In the genomic region with DNA sequence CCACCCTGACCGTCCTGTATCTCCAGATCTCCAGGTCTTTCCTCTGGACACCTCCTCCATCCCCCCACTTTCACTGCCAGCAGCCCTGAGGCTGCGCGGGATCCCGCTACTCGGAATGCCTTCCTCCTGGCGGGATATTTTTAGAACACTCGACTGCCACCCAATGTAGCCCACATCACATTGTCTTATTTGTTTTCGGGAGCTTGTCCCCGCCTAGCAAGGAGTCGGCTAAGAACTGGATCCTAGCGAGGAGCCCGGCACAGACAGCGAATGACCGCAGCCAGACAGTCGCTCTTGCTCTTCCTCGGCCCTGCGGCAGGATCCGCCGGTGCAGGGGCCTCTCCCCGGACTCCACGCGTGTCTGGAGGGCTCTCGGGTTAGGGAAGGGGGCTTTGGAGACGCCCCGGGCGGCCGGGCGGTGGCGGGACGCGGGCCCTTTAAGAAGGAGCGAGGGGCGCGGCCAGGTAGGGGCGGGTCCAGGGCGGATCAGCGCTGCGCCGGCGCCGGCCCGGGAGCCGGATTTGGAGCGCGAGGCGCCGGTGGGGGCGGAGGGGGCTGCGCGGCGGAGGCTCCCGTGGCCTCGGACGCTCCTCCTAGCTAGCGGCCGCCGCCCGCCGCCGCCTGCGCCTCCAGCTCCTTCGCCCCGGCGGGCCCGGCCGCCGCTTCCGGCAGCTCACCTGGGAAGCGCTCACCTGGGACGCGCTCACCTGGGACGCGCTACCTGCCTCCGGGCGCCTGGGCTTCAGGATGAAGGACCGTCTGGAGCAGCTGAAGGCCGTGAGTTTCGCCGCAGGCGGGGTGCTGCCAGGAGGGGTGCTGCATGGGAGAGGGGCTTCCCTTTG, we compare ENCODE assay signal across 8 cellular contexts. TPM values are rescaled to one million over a fixed set of nuclear protein-coding genes. Genes with fewer than 3 reads are reported as not detected.
DNase-seq lines count a peak whose midpoint lies in the region; ATAC-seq and TF ChIP-seq lines count a peak whose summit lies in the region.

A gene (plus strand): TSS at position 518 of the 842 bp plus-strand sequence. CDS start 230 bp downstream, at position 748.

- DNase-seq in AG04450 (ENCODE audit: low read depth, low spot score) (no peak), NCI-H82 (lab: John Stamatoyannopoulos, UW) (peak; percentile 83), memory B cell (ENCODE audit: low spot score in 2 of 2) (peak; percentile 45 to 68)
- DNase-seq in activated CD8-positive, alpha-beta memory T cell treated with anti-CD3 and anti-CD28 coated beads, Interleukin-2, amount 10 ng/mL, durations not matched to agents 7 days and 5 days, result peak; percentile 78
- peak; percentile 54 to 71 (median 65) for DNase-seq in effector memory CD8-positive, alpha-beta T cell
- DNase-seq in stimulated activated CD8-positive, alpha-beta memory T cell treated with anti-CD3 and anti-CD28 coated beads, Interleukin-12 subunit alpha, Interleukin-12 subunit beta, amount 100 ng/mL, for 1 hour (ENCODE audit: low read depth), result peak; percentile 44

- H3K27ac Mint-ChIP-seq in activated CD8-positive, alpha-beta memory T cell treated with anti-CD3 and anti-CD28 coated beads, Interleukin-2, amount 10 ng/mL, durations not matched to agents 7 days and 5 days, result peak within 1 kb of the TSS; percentile 84
- H3K27ac Mint-ChIP-seq in effector memory CD8-positive, alpha-beta T cell, result peak within 1 kb of the TSS; percentile 86 to 92
- peak within 1 kb of the TSS; percentile 68 for H3K27ac Mint-ChIP-seq in memory B cell

- H3K9me3 Mint-ChIP-seq in activated CD8-positive, alpha-beta memory T cell treated with anti-CD3 and anti-CD28 coated beads, Interleukin-2, amount 10 ng/mL, durations not matched to agents 7 days and 5 days (ENCODE audit: low read depth), result no peaks in the 10 kb centered on the region
- H3K9me3 Mint-ChIP-seq in effector memory CD8-positive, alpha-beta T cell, result no peaks in the 10 kb centered on the region
- H3K9me3 Mint-ChIP-seq in memory B cell, result no peaks in the 10 kb centered on the region

- peak; percentile 70 for ATAC-seq in GM19035 (IDR thresholded peaks at IDR 0.05; ENCODE audit: unreplicated experiment)
- ATAC-seq in HG03378 (IDR thresholded peaks at IDR 0.05; ENCODE audit: unreplicated experiment), result peak; percentile 37
- peak; percentile 87 for ATAC-seq in activated CD8-positive, alpha-beta memory T cell treated with anti-CD3 and anti-CD28 coated beads, Interleukin-2, amount 10 ng/mL, durations not matched to agents 7 days and 5 days
- peak; percentile 89 for ATAC-seq in effector memory CD8-positive, alpha-beta T cell (replicated peaks)
- ATAC-seq in memory B cell (ENCODE audit: low read depth), result peak; percentile 79

- peak within 1 kb of the TSS; percentile 89 for H3K4me3 Mint-ChIP-seq in activated CD8-positive, alpha-beta memory T cell treated with anti-CD3 and anti-CD28 coated beads, Interleukin-2, amount 10 ng/mL, durations not matched to agents 7 days and 5 days
- peak within 1 kb of the TSS; percentile 91 to 96 for H3K4me3 Mint-ChIP-seq in effector memory CD8-positive, alpha-beta T cell
- H3K4me3 Mint-ChIP-seq in memory B cell, result peak within 1 kb of the TSS; percentile 87

- H3K27me3 Mint-ChIP-seq in activated CD8-positive, alpha-beta memory T cell treated with anti-CD3 and anti-CD28 coated beads, Interleukin-2, amount 10 ng/mL, durations not matched to agents 7 days and 5 days, result peaks cover 6% of the 10 kb centered on the region
- H3K27me3 Mint-ChIP-seq in effector memory CD8-positive, alpha-beta T cell, result peaks cover 0 to 9% of the 10 kb centered on the region in 2 donors
- H3K27me3 Mint-ChIP-seq in memory B cell, result peaks cover 3% of the 10 kb centered on the region

- no peaks in the 10 kb centered on the region; the same call in 1 of the 2 replicates for H3K9me3 ChIP-seq in AG04450 (ENCODE audit: control insufficient read depth, insufficient read depth, low read length)

- peak within 1 kb of the TSS; percentile 85 for H3K4me3 ChIP-seq in AG04450 (ENCODE audit: low read depth, low read length)

- H3K36me3 Mint-ChIP-seq in activated CD8-positive, alpha-beta memory T cell treated with anti-CD3 and anti-CD28 coated beads, Interleukin-2, amount 10 ng/mL, durations not matched to agents 7 days and 5 days, result peaks cover 15% of the 10 kb centered on the region
- peaks cover 6% of the 10 kb centered on the region for H3K36me3 Mint-ChIP-seq in effector memory CD8-positive, alpha-beta T cell (ENCODE audit: insufficient read depth)
- H3K36me3 Mint-ChIP-seq in memory B cell, result no peaks in the 10 kb centered on the region

- peaks cover 39% of the 10 kb centered on the region for H3K4me1 Mint-ChIP-seq in activated CD8-positive, alpha-beta memory T cell treated with anti-CD3 and anti-CD28 coated beads, Interleukin-2, amount 10 ng/mL, durations not matched to agents 7 days and 5 days
- peaks cover 29 to 37% of the 10 kb centered on the region in 2 donors for H3K4me1 Mint-ChIP-seq in effector memory CD8-positive, alpha-beta T cell (ENCODE audit: low read depth in 2 of 2)
- H3K4me1 Mint-ChIP-seq in memory B cell, result peaks cover 25% of the 10 kb centered on the region

- no peaks in the 10 kb centered on the region for H3K27me3 ChIP-seq in AG04450 (ENCODE audit: control insufficient read depth, insufficient read depth, low read length)

- POLR2A ChIA-PET in AG04450 (lab: Yijun Ruan, JAX), result interaction anchor here (0.6 to 1.8 kb wide), 9 partner anchors 21 to 1197 kb away, joined by 3 to 10 read pairs (median 6); a partner anchor contains a TSS

- CTCF ChIA-PET in AG04450 (lab: Charles Lee), result interaction anchor here (0.6 to 5.0 kb wide), 20 partner anchors 9 to 226 kb away, joined by 3 to 79 read pairs (median 5); a partner anchor contains a TSS
- CTCF ChIA-PET in activated CD8-positive, alpha-beta memory T cell treated with anti-CD3 and anti-CD28 coated beads, Interleukin-2, amount 10 ng/mL, durations not matched to agents 7 days and 5 days (lab: Charles Lee), result interaction anchor here (0.6 to 8.3 kb wide), 19 partner anchors 11 to 496 kb away, joined by 3 to 104 read pairs (median 8); a partner anchor contains a TSS

- peak within 1 kb of the TSS; percentile 78 for H3K27ac ChIP-seq in AG04450 (ENCODE audit: low read depth, low read length)

- TF ChIP-seq CTCF in AG04450 (IDR thresholded peaks at IDR 0.05; ENCODE audit: low read depth, low read length), result no peak

RNA-seq across cellular contexts. Expression of the gene that starts here (rescaled TPM):
- polyA plus RNA-seq in AG04450 (2011; rRNA removed), result 10.2 and 12.4 TPM in 2 replicates
- 7.6 and 10.3 TPM in 2 replicates for polyA minus RNA-seq in AG04450 (2011; rRNA and poly(A)+ RNA removed)
- total RNA-seq in activated CD8-positive, alpha-beta memory T cell treated with anti-CD3 and anti-CD28 coated beads, Interleukin-2, amount 10 ng/mL, durations not matched to agents 7 days and 5 days, result 10 to 100 TPM; 76.1 to 82.2 TPM

Comparison
In these comparisons a context has a peak if more than half of its experiments do, and no peak if none do; other contexts are left out.
1. ATAC-seq: peak in every context shown above with its lines; median percentile 89 in effector memory CD8-positive, alpha-beta T cell; 87 in activated CD8-positive, alpha-beta memory T cell treated with anti-CD3 and anti-CD28 coated beads, Interleukin-2, amount 10 ng/mL, durations not matched to agents 7 days and 5 days; 79 in memory B cell; 70 in GM19035; 37 in HG03378.